In genomic region chr17:39174907-39175694, GRCh38 we compare ENCODE assay signal across 8 cellular contexts. TPM values are rescaled to one million over a fixed set of nuclear protein-coding genes. Genes with fewer than 3 reads are reported as not detected.
A peak's percentile ranks its signal among the peaks of the same experiment; 100 is the strongest.
DNase-seq lines count a peak whose midpoint lies in the region; ATAC-seq, FAIRE-seq and TF ChIP-seq lines count a peak whose summit lies in the region.

No MANE protein-coding gene starts in this region.

- BruUV-seq in Panc1 (replicated peaks; lab: Mats Ljungman, UMichigan) = no TSS peak

- peak; percentile 59 to 76 (median 71) for DNase-seq in CD4-positive, CD25-positive, alpha-beta regulatory T cell
- no peak for DNase-seq in Panc1 (ENCODE audit: low read depth, low spot score)
- peak; percentile 59 to 67 for DNase-seq in activated T-helper 1 cell treated with anti-CD3 and anti-CD28 coated beads, Interleukin-2, amount 50 U/mL, for 16 hours (ENCODE audit: low read depth in 1 of 2, low spot score in 1 of 2)
- peak; percentile 72 for DNase-seq in fibroblast of villous mesenchyme (ENCODE audit: low read depth)
- peak; percentile 75 to 90 (median 85) for DNase-seq in ovary
- DNase-seq in urothelium cell line (ENCODE audit: low spot score) = peak; percentile 75
- no peak for DNase-seq in cerebellar nuclear complex (lab: John Stamatoyannopoulos, UW)

- H3K9me3 ChIP-seq in CD4-positive, CD25-positive, alpha-beta regulatory T cell (ENCODE audit: control insufficient read depth in 2 of 2, low read length in 2 of 2) = no peaks in the 10 kb centered on the region
- H3K9me3 ChIP-seq in HUES6 (ENCODE audit: control insufficient read depth, insufficient read depth, low read depth, low read length) (no peaks in the 10 kb centered on the region), Panc1 (ENCODE audit: control insufficient read depth, insufficient read depth, low read depth, low read length) (no peaks in the 10 kb centered on the region), ovary (no peaks in the 10 kb centered on the region)

- intact Hi-C loops in Panc1 (cut with micrococcal nuclease; ENCODE audit: unreplicated experiment) (no loop called here), ovary (cut with DNase I) (loop anchor here in 3 of 4 donors (5.0 to 10.0 kb wide), 3 partner anchors 190 to 200 kb away; no protein-coding TSS in a partner anchor)

- no peak overlapping the region for H3K4me3 Mint-ChIP-seq in CD4-positive, CD25-positive, alpha-beta regulatory T cell

- H3K27me3 Mint-ChIP-seq in CD4-positive, CD25-positive, alpha-beta regulatory T cell = peaks cover 9% of the 10 kb centered on the region

- peaks cover 3% of the 10 kb centered on the region for H3K4me1 ChIP-seq in CD4-positive, CD25-positive, alpha-beta regulatory T cell (ENCODE audit: control insufficient read depth, insufficient read depth, low read length, poor library complexity, severe bottlenecking)
- H3K4me1 ChIP-seq in HUES6 (ENCODE audit: control insufficient read depth, insufficient read depth, low read length) (peaks cover 22% of the 10 kb centered on the region), Panc1 (ENCODE audit: control insufficient read depth, insufficient read depth, low read length) (peaks cover 3% of the 10 kb centered on the region; the same call in 1 of the 2 replicates), ovary (ENCODE audit: insufficient read depth) (no peaks in the 10 kb centered on the region)

- TF ChIP-seq EP300 in ovary (IDR thresholded peaks at IDR 0.05) = no peak

- peak; percentile 42 for FAIRE-seq in urothelium cell line (lab: Jason Lieb, UNC)

- CTCF ChIA-PET in Panc1 (lab: Charles Lee) = interaction anchor here (0.5 to 2.2 kb wide), 11 partner anchors 8 to 786 kb away, joined by 3 to 17 read pairs (median 5); no protein-coding TSS in a partner anchor

- no peak overlapping the region for H3K27ac ChIP-seq in CD4-positive, CD25-positive, alpha-beta regulatory T cell (ENCODE audit: insufficient read depth, low read length, poor library complexity, severe bottlenecking)
- H3K27ac ChIP-seq in HUES6 (ENCODE audit: low read depth, low read length) = no peak overlapping the region
- no peak overlapping the region for H3K27ac ChIP-seq in Panc1 (ENCODE audit: low read length)
- H3K27ac ChIP-seq in ovary = no peak overlapping the region

- TF ChIP-seq CTCF in Panc1 (IDR thresholded peaks at IDR 0.05) (peak; percentile 80), fibroblast of villous mesenchyme (IDR thresholded peaks at IDR 0.05; ENCODE audit: insufficient read depth, low read depth, low read length) (peak; percentile 81), ovary (IDR thresholded peaks at IDR 0.05) (peak; percentile 73 to 82 (median 79))

- H3K27me3 ChIP-seq in CD4-positive, CD25-positive, alpha-beta regulatory T cell (ENCODE audit: control insufficient read depth, insufficient read depth, low read length) = no peaks in the 10 kb centered on the region
- no peaks in the 10 kb centered on the region for H3K27me3 ChIP-seq in HUES6 (ENCODE audit: control insufficient read depth, insufficient read depth, low read length)
- H3K27me3 ChIP-seq in Panc1 (ENCODE audit: control insufficient read depth, insufficient read depth, low read length) = no peaks in the 10 kb centered on the region
- no peaks in the 10 kb centered on the region for H3K27me3 ChIP-seq in ovary

- 46 to 57% (median 51%) methylated on average over 34 to 35 of the region's 35 CpGs for WGBS in ovary, 3 donors

- H3K9me3 Mint-ChIP-seq in CD4-positive, CD25-positive, alpha-beta regulatory T cell = no peaks in the 10 kb centered on the region

- peak overlapping the region in 1 of 3 donors; percentile 38 for H3K27ac Mint-ChIP-seq in CD4-positive, CD25-positive, alpha-beta regulatory T cell

- H3K4me3 ChIP-seq in CD4-positive, CD25-positive, alpha-beta regulatory T cell (ENCODE audit: low read depth, low read length) = no peak overlapping the region
- peak overlapping the region; percentile 25 for H3K4me3 ChIP-seq in HUES6 (ENCODE audit: low read depth, low read length)
- no peak overlapping the region for H3K4me3 ChIP-seq in Panc1 (ENCODE audit: low read depth in 2 of 2, low read length in 2 of 2)
- H3K4me3 ChIP-seq in fibroblast of villous mesenchyme (ENCODE audit: low read depth, low read length) = no peak overlapping the region
- H3K4me3 ChIP-seq in ovary = no peak overlapping the region

- POLR2A ChIA-PET in Panc1 (lab: Charles Lee) = no interaction called here

- peaks cover 15% of the 10 kb centered on the region for H3K36me3 ChIP-seq in CD4-positive, CD25-positive, alpha-beta regulatory T cell (ENCODE audit: control insufficient read depth, insufficient read depth, low read length)
- H3K36me3 ChIP-seq in HUES6 (ENCODE audit: control insufficient read depth, insufficient read depth, low read length) = peaks cover 4% of the 10 kb centered on the region; the same call in 1 of the 2 replicates
- H3K36me3 ChIP-seq in Panc1 (ENCODE audit: control insufficient read depth, insufficient read depth, low read length) = no peaks in the 10 kb centered on the region
- no peaks in the 10 kb centered on the region for H3K36me3 ChIP-seq in ovary

- TF ChIP-seq POLR2A in ovary (IDR thresholded peaks at IDR 0.05) = no peak

- ATAC-seq in CD4-positive, CD25-positive, alpha-beta regulatory T cell (ENCODE audit: low read depth in 2 of 2) = peak; percentile 62 to 72
- peak; percentile 62; the same call in 1 of the 2 replicates for ATAC-seq in Panc1

- peaks cover 0 to 26% (median 3%) of the 10 kb centered on the region in 4 donors for H3K4me1 Mint-ChIP-seq in CD4-positive, CD25-positive, alpha-beta regulatory T cell

- H3K9ac ChIP-seq in HUES6 (ENCODE audit: low read length) = no peak overlapping the region

- in situ Hi-C loops in Panc1 (cut with HindIII; ENCODE audit: low pct_unique_long_range_greater_than_20kb, low sequenced_read_pairs) = no loop called here

- peaks cover 15% of the 10 kb centered on the region for H3K36me3 Mint-ChIP-seq in CD4-positive, CD25-positive, alpha-beta regulatory T cell

RNA-seq across cellular contexts. Expression of gene ARL5C, which starts 9.1 kb away (rescaled TPM):
- not detected for total RNA-seq in CD4-positive, CD25-positive, alpha-beta regulatory T cell
- not detected for polyA plus RNA-seq in CD4-positive, CD25-positive, alpha-beta regulatory T cell
- total RNA-seq in Panc1 (2021; ENCODE audit: unreplicated experiment) = not detected
- polyA plus RNA-seq in Panc1 (2012; ENCODE audit: insufficient read length) = not detected
- not detected in 2 replicates for total RNA-seq in fibroblast of villous mesenchyme
- total RNA-seq in ovary = not detected
- polyA plus RNA-seq in ovary = not detected

RNA-seq across cellular contexts. Expression of gene CACNB1, which starts 22.4 kb away (rescaled TPM):
- 19.3 TPM for total RNA-seq in CD4-positive, CD25-positive, alpha-beta regulatory T cell
- polyA plus RNA-seq in CD4-positive, CD25-positive, alpha-beta regulatory T cell = 1 to 10 TPM in 2 of 4 donors, under 1 TPM in 2; 0.48 to 1.5 (median 0.97) TPM
- total RNA-seq in Panc1 (2021; ENCODE audit: unreplicated experiment) (14.9 TPM), fibroblast of villous mesenchyme (7.7 and 7.8 TPM in 2 replicates), ovary (10 to 100 TPM in 3 of 7 donors, 1 to 10 TPM in 4; 5.6 to 17.7 (median 9.6) TPM)
- 5.7 TPM for polyA plus RNA-seq in Panc1 (2012; ENCODE audit: insufficient read length)
- polyA plus RNA-seq in ovary = 1 to 10 TPM; 2.6 to 6.9 TPM

RNA-seq across cellular contexts. Expression of gene PLXDC1, which starts 23.7 kb away (rescaled TPM):
- 12.9 TPM for total RNA-seq in CD4-positive, CD25-positive, alpha-beta regulatory T cell
- 1 to 10 TPM in 2 of 4 donors, under 1 TPM in 2; 0.27 to 1.8 (median 1.1) TPM for polyA plus RNA-seq in CD4-positive, CD25-positive, alpha-beta regulatory T cell
- total RNA-seq in Panc1 (2021; ENCODE audit: unreplicated experiment) (not detected), fibroblast of villous mesenchyme (0.43 and 0.64 TPM in 2 replicates), ovary (10 to 100 TPM; 14.0 to 58.6 (median 32.3) TPM)
- 0.57 TPM for polyA plus RNA-seq in Panc1 (2012; ENCODE audit: insufficient read length)
- polyA plus RNA-seq in ovary = 10 to 100 TPM; 11.6 to 35.4 TPM

RNA-seq across cellular contexts. Expression of gene RPL19, which starts 25.0 kb away (rescaled TPM):
- total RNA-seq in CD4-positive, CD25-positive, alpha-beta regulatory T cell = 2,336 TPM
- 1,000 to 10,000 TPM; 2,055 to 3,537 (median 2,931) TPM for polyA plus RNA-seq in CD4-positive, CD25-positive, alpha-beta regulatory T cell
- 971 TPM for total RNA-seq in Panc1 (2021; ENCODE audit: unreplicated experiment)
- polyA plus RNA-seq in Panc1 (2012; ENCODE audit: insufficient read length) = 994 TPM
- 1,210 and 1,346 TPM in 2 replicates for total RNA-seq in fibroblast of villous mesenchyme
- 1,000 to 10,000 TPM; 2,549 to 5,697 (median 3,184) TPM for total RNA-seq in ovary
- 1,000 to 10,000 TPM; 2,272 to 5,597 TPM for polyA plus RNA-seq in ovary

RNA-seq across cellular contexts. Expression of gene STAC2, which starts 50.6 kb away (rescaled TPM):
- total RNA-seq in CD4-positive, CD25-positive, alpha-beta regulatory T cell = not detected
- not detected for polyA plus RNA-seq in CD4-positive, CD25-positive, alpha-beta regulatory T cell
- total RNA-seq in Panc1 (2021; ENCODE audit: unreplicated experiment) (0.08 TPM), fibroblast of villous mesenchyme (under 0.01 TPM in 1 of 2 replicates, not detected in the other), ovary (1 to 10 TPM in 2 of 7 donors, under 1 TPM in 4, not detected in 1; 0.43 to 5.4 (median 0.73) TPM)
- not detected for polyA plus RNA-seq in Panc1 (2012; ENCODE audit: insufficient read length)
- under 1 TPM; 0.29 to 0.67 TPM for polyA plus RNA-seq in ovary

Comparison
In these comparisons a context has a peak if more than half of its experiments do, and no peak if none do; other contexts are left out.
1. DNase-seq: peak in CD4-positive, CD25-positive, alpha-beta regulatory T cell (3 of 3), activated T-helper 1 cell treated with anti-CD3 and anti-CD28 coated beads, Interleukin-2, amount 50 U/mL, for 16 hours (2 of 2), fibroblast of villous mesenchyme (single experiment), ovary (5 of 5) and urothelium cell line (single experiment); none in Panc1 (single experiment) and cerebellar nuclear complex (0 of 2).
2. Peak in every context shown above with its lines, with median percentiles within 50 percentile points of each other: CTCF ChIP-seq.